Comparison of ENCODE assay signal across 15 cellular contexts in genomic region chr19:44738603-44739585, GRCh38. TPM values are rescaled to one million over a fixed set of nuclear protein-coding genes. Genes with fewer than 3 reads are reported as not detected.
DNase-seq lines count a peak whose midpoint lies in the region; TF ChIP-seq lines count a peak whose summit lies in the region.
"Had no signal": no experiment of that assay in that cellular context is flagged by ENCODE, and none has a peak within 500 bp of the region (broad histone marks: within the 10 kb centered on the region; RNA-seq: fewer than 3 reads in every experiment).

No MANE protein-coding gene starts in this region.

- TF ChIP-seq CTCF in esophagus squamous epithelium (IDR thresholded peaks at IDR 0.05) = no peak
- no peak for TF ChIP-seq CTCF in parathyroid adenoma (IDR thresholded peaks at IDR 0.05)

- 37 to 38% methylated on average over 8 to 10 of the region's 12 CpGs for WGBS in esophagus squamous epithelium, 2 donors

- H3K9me3 ChIP-seq in esophagus squamous epithelium (no peaks in the 10 kb centered on the region), parathyroid adenoma (ENCODE audit: control insufficient read depth, low read length) (no peaks in the 10 kb centered on the region)
- H3K9me3 ChIP-seq: esophagus muscularis mucosa had no signal

- H3K4me3 ChIP-seq in esophagus squamous epithelium (no peak overlapping the region), parathyroid adenoma (ENCODE audit: low read depth, low read length) (no peak overlapping the region)
- H3K4me3 ChIP-seq: esophagus muscularis mucosa had no signal

- H3K9ac ChIP-seq in parathyroid adenoma = no peak overlapping the region

- H3K4me1 ChIP-seq in esophagus squamous epithelium (peaks cover 51 to 96% (median 58%) of the 10 kb centered on the region in 3 donors), parathyroid adenoma (peaks cover 33% of the 10 kb centered on the region)

- H3K79me2 ChIP-seq in parathyroid adenoma = no peaks in the 10 kb centered on the region

- DNase-seq in EH (ENCODE audit: low read depth) (peak; percentile 35), M059J (ENCODE audit: low read depth) (peak; percentile 67), esophagus squamous epithelium (lab: John Stamatoyannopoulos, UW) (no peak), DMS114 treated with DMSO at 0.1 percent for 48 hours (lab: John Stamatoyannopoulos, UW; ENCODE audit: unreplicated experiment) (no peak), NCI-H524 (lab: John Stamatoyannopoulos, UW) (no peak), DMS79 (lab: John Stamatoyannopoulos, UW) (no peak), medulla oblongata (ENCODE audit: extremely low spot score) (no peak)
- DNase-seq: activated CD4-positive, alpha-beta T cell treated with anti-CD3 and anti-CD28 coated beads for 36 hours; activated gamma-delta T cell; CD4-positive, alpha-beta T cell; NCI-H526; nephron progenitor cell had no signal

- H3K27ac ChIP-seq in esophagus squamous epithelium (peak overlapping the region; percentile 3 to 48 (median 18)), parathyroid adenoma (peak overlapping the region; percentile 17)
- H3K27ac ChIP-seq: esophagus muscularis mucosa had no signal

- no peak for TF ChIP-seq POLR2A in esophagus squamous epithelium (IDR thresholded peaks at IDR 0.05)

- H3K4me2 ChIP-seq in parathyroid adenoma (ENCODE audit: low read length) = peak overlapping the region; percentile 22

- peak overlapping the region; percentile 45 for H2AFZ ChIP-seq in parathyroid adenoma

- no peaks in the 10 kb centered on the region for H3K36me3 ChIP-seq in esophagus squamous epithelium
- H3K36me3 ChIP-seq in parathyroid adenoma (ENCODE audit: control insufficient read depth, insufficient read depth, low read length) = no peaks in the 10 kb centered on the region
- H3K36me3 ChIP-seq: esophagus muscularis mucosa had no signal

- H3K27me3 ChIP-seq in esophagus squamous epithelium = no peaks in the 10 kb centered on the region
- no peaks in the 10 kb centered on the region for H3K27me3 ChIP-seq in parathyroid adenoma (ENCODE audit: control insufficient read depth, insufficient read depth, low read length)
- H3K27me3 ChIP-seq: esophagus muscularis mucosa had no signal

- intact Hi-C loops in esophagus squamous epithelium (cut with DNase I) = no loop called here

RNA-seq across cellular contexts. Expression of gene BCL3, which starts 9.6 kb away (rescaled TPM):
- 6.8 and 21.6 TPM in 2 replicates for total RNA-seq in M059J (2014; rRNA removed; shearing (Covaris generic))
- 10 to 100 TPM; 26.6 to 88.9 (median 51.4) TPM for total RNA-seq in esophagus squamous epithelium

RNA-seq across cellular contexts. Expression of gene CBLC, which starts 38.8 kb away (rescaled TPM):
- not detected in 2 replicates for total RNA-seq in M059J (2014; rRNA removed; shearing (Covaris generic))
- 10 to 100 TPM; 26.9 to 75.7 (median 49.1) TPM for total RNA-seq in esophagus squamous epithelium
- total RNA-seq: activated CD4-positive, alpha-beta T cell treated with anti-CD3 and anti-CD28 coated beads for 36 hours; cardiac septum; CD4-positive, alpha-beta T cell had no signal

RNA-seq across cellular contexts. Expression of gene CEACAM16, which starts 39.9 kb away (rescaled TPM):
- not detected in 2 replicates for total RNA-seq in M059J (2014; rRNA removed; shearing (Covaris generic))
- not detected for total RNA-seq in esophagus squamous epithelium
- total RNA-seq: activated CD4-positive, alpha-beta T cell treated with anti-CD3 and anti-CD28 coated beads for 36 hours; cardiac septum; CD4-positive, alpha-beta T cell; esophagus muscularis mucosa had no signal

Comparison
In these comparisons a context has a peak if more than half of its experiments do, and no peak if none do; other contexts are left out.
1. DNase-seq: peak in EH (single experiment) and M059J (single experiment); none in esophagus squamous epithelium (single experiment), DMS114 treated with DMSO at 0.1 percent for 48 hours (single experiment), NCI-H524 (0 of 2), DMS79 (single experiment) and medulla oblongata (single experiment).
2. RNA of gene CBLC, which starts 38.8 kb away (total RNA-seq): 26.9 to 75.7 TPM in esophagus squamous epithelium; not detected in M059J; every median in the first group is over 10 times any median in the second.